In genomic region chr2:69693472-69694450, GRCh38 we compare ENCODE assay signal across 9 cellular contexts. TPM values are rescaled to one million over a fixed set of nuclear protein-coding genes. Genes with fewer than 3 reads are reported as not detected.
A peak's percentile ranks its signal among the peaks of the same experiment; 100 is the strongest.
DNase-seq lines count a peak whose midpoint lies in the region; ATAC-seq and TF ChIP-seq lines count a peak whose summit lies in the region.
"Had no signal": no experiment of that assay in that cellular context is flagged by ENCODE, and none has a peak within 500 bp of the region (broad histone marks: within the 10 kb centered on the region; RNA-seq: fewer than 3 reads in every experiment).

No MANE protein-coding gene starts in this region.

- peak; percentile 76 for ATAC-seq in GM19324 (IDR thresholded peaks at IDR 0.05; ENCODE audit: low FRiP score, unreplicated experiment)
- peak; percentile 85 for ATAC-seq in HG03354 (IDR thresholded peaks at IDR 0.05; ENCODE audit: poor library complexity, severe bottlenecking, unreplicated experiment)
- peak; percentile 77 for ATAC-seq in activated CD8-positive, alpha-beta T cell treated with anti-CD3 and anti-CD28 coated beads, Interleukin-2, amount 10 ng/mL, durations not matched to agents 7 days and 5 days
- peak; percentile 80 to 90 for ATAC-seq in naive thymus-derived CD8-positive, alpha-beta T cell
- ATAC-seq in GM21723 (IDR thresholded peaks at IDR 0.05; ENCODE audit: unreplicated experiment): no peak

- no peaks in the 10 kb centered on the region for H3K27me3 Mint-ChIP-seq in activated CD8-positive, alpha-beta T cell treated with anti-CD3 and anti-CD28 coated beads, Interleukin-2, amount 10 ng/mL, durations not matched to agents 7 days and 5 days (ENCODE audit: low read depth)
- H3K27me3 Mint-ChIP-seq in naive thymus-derived CD8-positive, alpha-beta T cell: no peaks in the 10 kb centered on the region
- peaks cover 2% of the 10 kb centered on the region for H3K27me3 Mint-ChIP-seq in nephron progenitor cell (ENCODE audit: low read depth, poor library complexity)

- CTCF ChIA-PET in activated CD8-positive, alpha-beta T cell treated with anti-CD3 and anti-CD28 coated beads, Interleukin-2, amount 10 ng/mL, durations not matched to agents 7 days and 5 days (lab: Charles Lee): interaction anchor here (1.1 to 1.6 kb wide), 3 partner anchors 21 to 49 kb away, joined by 3 to 12 read pairs (median 9); partner anchors contain the start of gene AAK1

- no peak for TF ChIP-seq CTCF in nephron progenitor cell (IDR thresholded peaks at IDR 0.05)

- POLR2A ChIA-PET in activated CD8-positive, alpha-beta T cell treated with anti-CD3 and anti-CD28 coated beads, Interleukin-2, amount 10 ng/mL, durations not matched to agents 7 days and 5 days (lab: Charles Lee): interaction anchor here (0.5 to 2.1 kb wide), 6 partner anchors 10 to 341 kb away, joined by 3 to 10 read pairs (median 4); partner anchors contain the start of gene AAK1
- POLR2A ChIA-PET in naive thymus-derived CD8-positive, alpha-beta T cell (lab: Charles Lee): interaction anchor here (0.6 to 8.6 kb wide), 10 partner anchors 10 to 200 kb away, joined by 3 to 214 read pairs (median 10); partner anchors contain the start of genes AAK1 and SNRNP27

- peaks cover 4% of the 10 kb centered on the region for H3K36me3 Mint-ChIP-seq in activated CD8-positive, alpha-beta T cell treated with anti-CD3 and anti-CD28 coated beads, Interleukin-2, amount 10 ng/mL, durations not matched to agents 7 days and 5 days (ENCODE audit: low read depth)
- H3K36me3 Mint-ChIP-seq in naive thymus-derived CD8-positive, alpha-beta T cell: no peaks in the 10 kb centered on the region
- no peaks in the 10 kb centered on the region for H3K36me3 Mint-ChIP-seq in nephron progenitor cell (ENCODE audit: low read depth)

- H3K27ac Mint-ChIP-seq in activated CD8-positive, alpha-beta T cell treated with anti-CD3 and anti-CD28 coated beads, Interleukin-2, amount 10 ng/mL, durations not matched to agents 7 days and 5 days: peak overlapping the region; percentile 91
- H3K27ac Mint-ChIP-seq in naive thymus-derived CD8-positive, alpha-beta T cell: peak overlapping the region; percentile 91 to 99 (median 96)
- no peak overlapping the region for H3K27ac Mint-ChIP-seq in nephron progenitor cell

- peaks cover 78% of the 10 kb centered on the region for H3K4me1 Mint-ChIP-seq in activated CD8-positive, alpha-beta T cell treated with anti-CD3 and anti-CD28 coated beads, Interleukin-2, amount 10 ng/mL, durations not matched to agents 7 days and 5 days (ENCODE audit: low read depth)
- H3K4me1 Mint-ChIP-seq in naive thymus-derived CD8-positive, alpha-beta T cell: peaks cover 51 to 95% (median 89%) of the 10 kb centered on the region in 4 donors
- H3K4me1 Mint-ChIP-seq in nephron progenitor cell: peaks cover 21% of the 10 kb centered on the region

- peak overlapping the region; percentile 64 for H3K4me3 Mint-ChIP-seq in activated CD8-positive, alpha-beta T cell treated with anti-CD3 and anti-CD28 coated beads, Interleukin-2, amount 10 ng/mL, durations not matched to agents 7 days and 5 days
- H3K4me3 Mint-ChIP-seq in naive thymus-derived CD8-positive, alpha-beta T cell: peak overlapping the region; percentile 60 to 85 (median 76)
- no peak overlapping the region for H3K4me3 Mint-ChIP-seq in nephron progenitor cell

- peaks cover 4% of the 10 kb centered on the region for H3K9me3 Mint-ChIP-seq in activated CD8-positive, alpha-beta T cell treated with anti-CD3 and anti-CD28 coated beads, Interleukin-2, amount 10 ng/mL, durations not matched to agents 7 days and 5 days (ENCODE audit: insufficient read depth)
- H3K9me3 Mint-ChIP-seq in naive thymus-derived CD8-positive, alpha-beta T cell: no peaks in the 10 kb centered on the region
- H3K9me3 Mint-ChIP-seq in nephron progenitor cell: no peaks in the 10 kb centered on the region

- DNase-seq in activated CD8-positive, alpha-beta T cell treated with anti-CD3 and anti-CD28 coated beads, Interleukin-2, amount 10 ng/mL, durations not matched to agents 7 days and 5 days: peak; percentile 83
- peak; percentile 25 to 88 (median 66) for DNase-seq in naive thymus-derived CD8-positive, alpha-beta T cell
- DNase-seq in nucleus accumbens (lab: John Stamatoyannopoulos, UW) (no peak), nephron progenitor cell (no peak), OCI-M2 (lab: John Stamatoyannopoulos, UW; ENCODE audit: unreplicated experiment) (no peak)
- DNase-seq: anterior cingulate cortex had no signal

RNA-seq across cellular contexts. Expression of gene ANXA4, which starts 48.2 kb away (rescaled TPM):
- 10 to 100 TPM; 53.5 to 59.5 TPM for total RNA-seq in activated CD8-positive, alpha-beta T cell treated with anti-CD3 and anti-CD28 coated beads, Interleukin-2, amount 10 ng/mL, durations not matched to agents 7 days and 5 days
- 10 to 100 TPM in 1 of 2 experiments, 1 to 10 TPM in 1; 8.0 to 10.0 TPM for total RNA-seq in naive thymus-derived CD8-positive, alpha-beta T cell
- 10 to 100 TPM in 1 of 3 donors, 1 to 10 TPM in 2; 2.9 to 15.8 (median 3.8) TPM for polyA plus RNA-seq in naive thymus-derived CD8-positive, alpha-beta T cell

RNA-seq across cellular contexts. Expression of gene AAK1, which starts 50.2 kb away (rescaled TPM):
- 100 to 1,000 TPM; 105 to 107 TPM for total RNA-seq in activated CD8-positive, alpha-beta T cell treated with anti-CD3 and anti-CD28 coated beads, Interleukin-2, amount 10 ng/mL, durations not matched to agents 7 days and 5 days
- 100 to 1,000 TPM; 216 to 222 TPM for total RNA-seq in naive thymus-derived CD8-positive, alpha-beta T cell
- polyA plus RNA-seq in naive thymus-derived CD8-positive, alpha-beta T cell: 100 to 1,000 TPM in 1 of 3 donors, 10 to 100 TPM in 2; 59.8 to 106 (median 97.3) TPM

Comparison
In these comparisons a context has a peak if more than half of its experiments do, and no peak if none do; other contexts are left out.
1. DNase-seq: peak in activated CD8-positive, alpha-beta T cell treated with anti-CD3 and anti-CD28 coated beads, Interleukin-2, amount 10 ng/mL, durations not matched to agents 7 days and 5 days (single experiment) and naive thymus-derived CD8-positive, alpha-beta T cell (10 of 10); none in nucleus accumbens (0 of 56), nephron progenitor cell (single experiment) and OCI-M2 (single experiment).
2. RNA of gene ANXA4, which starts 48.2 kb away (total RNA-seq): 53.5 to 59.5 TPM in activated CD8-positive, alpha-beta T cell treated with anti-CD3 and anti-CD28 coated beads, Interleukin-2, amount 10 ng/mL, durations not matched to agents 7 days and 5 days; 8.0 to 10.0 TPM in naive thymus-derived CD8-positive, alpha-beta T cell; every median in the first group is over 4 times any median in the second.